Comparison of ENCODE assay signal across 23 cellular contexts in genomic region chr17:20566736-20567135, GRCh38. TPM values are rescaled to one million over a fixed set of nuclear protein-coding genes. Genes with fewer than 3 reads are reported as not detected.
"Had no signal": no experiment of that assay in that cellular context is flagged by ENCODE, and none has a peak within 500 bp of the region (broad histone marks: within the 10 kb centered on the region; RNA-seq: fewer than 3 reads in every experiment).

No MANE protein-coding gene starts in this region.

RNA-seq across cellular contexts. Expression of gene CDRT15L2, which starts 12.8 kb away (rescaled TPM):
- total RNA-seq: heart right ventricle, hepatocyte, left cardiac atrium, left lobe of liver, left ventricle myocardium superior, lower lobe of right lung, mammary epithelial cell, mesothelial cell of epicardium, mononuclear cell, natural killer cell, ovary, progenitor cell of endocrine pancreas, pulmonary artery endothelial cell, renal cortical epithelial cell, right atrium auricular region, right lobe of liver, skeletal muscle tissue, smooth muscle cell, temporal lobe, tibial nerve, upper lobe of left lung had no signal
- polyA plus RNA-seq: heart right ventricle, hepatocyte, keratinocyte, mammary epithelial cell, ovary, smooth muscle cell, thymus had no signal
